25 cellular contexts compared by ENCODE assay signal in genomic region chr12:62540354-62540753, GRCh38.
DNase-seq lines count a peak whose midpoint lies in the region; ATAC-seq, FAIRE-seq and TF ChIP-seq lines count a peak whose summit lies in the region.
"Had no signal": no experiment of that assay in that cellular context is flagged by ENCODE, and none has a peak within 500 bp of the region (broad histone marks: within the 10 kb centered on the region; RNA-seq: fewer than 3 reads in every experiment).

No MANE protein-coding gene starts in this region.

- in situ Hi-C loops in IMR-90 (cut with MboI; ENCODE audit: low sequenced_read_pairs) (no loop called here), K562 (cut with MboI) (no loop called here)

- H3K4me3 ChIP-seq in A549: no peak overlapping the region
- no peak overlapping the region for H3K4me3 ChIP-seq in IMR-90 (ENCODE audit: insufficient read depth, low read depth, low read length)
- H3K4me3 ChIP-seq in K562: no peak overlapping the region
- H3K4me3 ChIP-seq: BLaER1 treated with 17β-estradiol and CSF1 and Interleukin-3, amounts not matched to agents 10 nM and 100 nM; GM12878 had no signal

- H3K79me2 ChIP-seq in K562 (ENCODE audit: control insufficient read depth, insufficient read depth, low read length): no peaks in the 10 kb centered on the region

- H3K9ac ChIP-seq in IMR-90 (ENCODE audit: low read depth, low read length): no peak overlapping the region
- no peak overlapping the region for H3K9ac ChIP-seq in K562 (ENCODE audit: insufficient read depth in 1 of 2, low read depth in 2 of 2, low read length in 2 of 2)
- H3K9ac ChIP-seq: BLaER1 treated with 17β-estradiol and CSF1 and Interleukin-3, amounts not matched to agents 10 nM and 100 nM had no signal

- TF ChIP-seq RAD21 in A549 (conservative IDR thresholded peaks at IDR 0.05 in 1 of 2, IDR thresholded peaks at IDR 0.05 in 1 of 2) (no peak), IMR-90 (IDR thresholded peaks at IDR 0.05; ENCODE audit: low read length) (no peak), K562 (CRISPR knock-in tag; conservative IDR thresholded peaks at IDR 0.05 in 1 of 2, IDR thresholded peaks at IDR 0.05 in 1 of 2) (no peak)

- DNase-seq in activated naive CD8-positive, alpha-beta T cell treated with anti-CD3 and anti-CD28 coated beads for 36 hours: no peak
- DNase-seq in A549 (ENCODE audit: low read depth in 1 of 2, low spot score in 1 of 2) (no peak), IMR-90 (no peak), K562 (ENCODE audit: extremely low read depth in 1 of 4, low spot score in 3 of 4) (no peak), osteocyte (ENCODE audit: extremely low spot score, unreplicated experiment) (no peak)
- DNase-seq: 8988T; AML-193; Caco-2; Calu3; CD4-positive, alpha-beta T cell; CD8-positive, alpha-beta T cell; DND-41; EL; GDM1 had no signal

- dilution Hi-C loops in IMR-90 (cut with HindIII; ENCODE audit: low sequenced_read_pairs, unreplicated experiment): no loop called here

- H3K9me1 ChIP-seq in IMR-90 (ENCODE audit: insufficient read depth, low read length) (0 out of 2 replicates have a peak, but pooled peaks cover 2% of the 10 kb centered on the region), K562 (ENCODE audit: control insufficient read depth, insufficient read depth, low read length) (no peaks in the 10 kb centered on the region)

- no peak overlapping the region for H2BK15ac ChIP-seq in IMR-90 (ENCODE audit: low read depth, low read length)

- no peak overlapping the region for H4K8ac ChIP-seq in IMR-90 (ENCODE audit: low read depth in 2 of 2, low read length in 2 of 2)

- H3K4me2 ChIP-seq in A549 (no peak overlapping the region), IMR-90 (ENCODE audit: low read depth, low read length) (no peak overlapping the region), K562 (ENCODE audit: insufficient read depth, low read length) (no peak overlapping the region)
- H3K4me2 ChIP-seq: BLaER1 treated with 17β-estradiol and CSF1 and Interleukin-3, amounts not matched to agents 10 nM and 100 nM had no signal

- H2AFZ ChIP-seq in IMR-90 (replicated peaks; ENCODE audit: low read length, poor library complexity): no peak overlapping the region
- H2AFZ ChIP-seq in K562 (ENCODE audit: low read depth, low read length): no peak overlapping the region

- no peak overlapping the region for H3K14ac ChIP-seq in IMR-90 (replicated peaks; ENCODE audit: low read depth, low read length)

- POLR2A ChIA-PET in A549 (lab: Yijun Ruan, JAX) (no interaction called here), IMR-90 (lab: Charles Lee; ENCODE audit: unreplicated experiment) (no interaction called here), K562 (lab: Yijun Ruan, JAX) (no interaction called here)

- 86% methylated on average over 2 of the region's 2 CpGs for WGBS in A549 (ENCODE audit: missing lambda C conversion rate)
- WGBS in IMR-90 (ENCODE audit: extremely low coverage in 2 of 2, insufficient read length in 1 of 2), 2 experiments: no CpG with 5 or more reads among the region's 2 CpGs
- 35% methylated on average over 2 of the region's 2 CpGs for WGBS in K562 (ENCODE audit: insufficient coverage, low coverage, missing lambda C conversion rate)

- no peak overlapping the region for H4K5ac ChIP-seq in IMR-90 (ENCODE audit: low read depth, low read length)

- BruUV-seq in IMR-90 (replicated peaks; lab: Mats Ljungman, UMichigan) (no TSS peak), K562 (replicated peaks; lab: Mats Ljungman, UMichigan) (no TSS peak)

- no peak overlapping the region for H2AK9ac ChIP-seq in IMR-90 (replicated peaks; ENCODE audit: low read depth, low read length, poor library complexity)

- no peak overlapping the region for H4K91ac ChIP-seq in IMR-90 (ENCODE audit: insufficient read depth, low read depth, low read length)

- intact Hi-C loops in IMR-90 (cut with micrococcal nuclease) (loop anchor here (2.0 kb wide), 1 partner anchor 18 kb away; no protein-coding TSS in a partner anchor), K562 (cut with micrococcal nuclease) (no loop called here)

- H4K20me1 ChIP-seq in IMR-90 (ENCODE audit: insufficient read depth, low read length) (no peaks in the 10 kb centered on the region), K562 (replicated peaks; ENCODE audit: control insufficient read depth, insufficient read depth, low read length) (no peaks in the 10 kb centered on the region)
- H4K20me1 ChIP-seq: BLaER1 treated with 17β-estradiol and CSF1 and Interleukin-3, amounts not matched to agents 10 nM and 100 nM had no signal

- H3K4me1 Mint-ChIP-seq in activated naive CD8-positive, alpha-beta T cell (ENCODE audit: low read depth): peaks cover 3% of the 10 kb centered on the region
- H3K4me1 Mint-ChIP-seq in activated naive CD8-positive, alpha-beta T cell treated with anti-CD3 and anti-CD28 coated beads for 36 hours: peaks cover 8% of the 10 kb centered on the region
- H3K4me1 Mint-ChIP-seq in osteocyte (ENCODE audit: unreplicated experiment): peaks cover 19% of the 10 kb centered on the region
- H3K4me1 Mint-ChIP-seq: B cell had no signal

- H3K4me1 ChIP-seq in A549: peaks cover 6% of the 10 kb centered on the region; the same call in 2 of the 3 replicates
- H3K4me1 ChIP-seq in IMR-90 (ENCODE audit: control insufficient read depth, insufficient read depth, low read length): peaks cover 2% of the 10 kb centered on the region
- H3K4me1 ChIP-seq in K562 (replicated peaks in 1 of 2; ENCODE audit: control insufficient read depth in 2 of 2, insufficient read depth in 2 of 2, low read length in 2 of 2): no peaks in the 10 kb centered on the region
- H3K4me1 ChIP-seq: Caco-2 had no signal

- H3K4me3 Mint-ChIP-seq in activated naive CD8-positive, alpha-beta T cell: no peak overlapping the region
- H3K4me3 Mint-ChIP-seq in activated naive CD8-positive, alpha-beta T cell treated with anti-CD3 and anti-CD28 coated beads for 36 hours: no peak overlapping the region
- no peak overlapping the region for H3K4me3 Mint-ChIP-seq in osteocyte (ENCODE audit: unreplicated experiment)
- H3K4me3 Mint-ChIP-seq: B cell; CD4-positive, alpha-beta T cell; CD8-positive, alpha-beta T cell had no signal

- H3K27ac ChIP-seq in A549: no peak overlapping the region
- no peak overlapping the region for H3K27ac ChIP-seq in IMR-90 (ENCODE audit: insufficient read depth, low read length)
- no peak overlapping the region for H3K27ac ChIP-seq in K562 (ENCODE audit: extremely low read depth, low read depth, low read length)
- H3K27ac ChIP-seq: BLaER1 treated with 17β-estradiol and CSF1 and Interleukin-3, amounts not matched to agents 10 nM and 100 nM; C4-2B had no signal

- H2BK120ac ChIP-seq in IMR-90 (ENCODE audit: low read depth, low read length): no peak overlapping the region

- no peaks in the 10 kb centered on the region for H3K27me3 Mint-ChIP-seq in activated naive CD8-positive, alpha-beta T cell
- no peaks in the 10 kb centered on the region for H3K27me3 Mint-ChIP-seq in activated naive CD8-positive, alpha-beta T cell treated with anti-CD3 and anti-CD28 coated beads for 36 hours
- no peaks in the 10 kb centered on the region for H3K27me3 Mint-ChIP-seq in osteocyte (ENCODE audit: unreplicated experiment)
- H3K27me3 Mint-ChIP-seq: B cell; CD4-positive, alpha-beta T cell had no signal

- no peak overlapping the region for H3K56ac ChIP-seq in IMR-90 (ENCODE audit: extremely low read depth, insufficient read depth, low read length)

- ATAC-seq in A549: no peak
- ATAC-seq in IMR-90 (ENCODE audit: low read depth): no peak
- no peak for ATAC-seq in K562
- no peak for ATAC-seq in HG02623 (IDR thresholded peaks at IDR 0.05; ENCODE audit: unreplicated experiment)
- ATAC-seq in GM18861 (IDR thresholded peaks at IDR 0.05; ENCODE audit: unreplicated experiment): no peak
- ATAC-seq: CD8-positive, alpha-beta T cell; GM12878 had no signal

- no peak overlapping the region for H2AK5ac ChIP-seq in IMR-90 (ENCODE audit: low read depth, low read length)

- H3K4ac ChIP-seq in IMR-90 (ENCODE audit: low read depth, low read length): no peak overlapping the region

- H3K18ac ChIP-seq in IMR-90 (ENCODE audit: low read depth, low read length): no peak overlapping the region

- no peaks in the 10 kb centered on the region for H3K9me3 Mint-ChIP-seq in activated naive CD8-positive, alpha-beta T cell (ENCODE audit: low read depth)
- H3K9me3 Mint-ChIP-seq in activated naive CD8-positive, alpha-beta T cell treated with anti-CD3 and anti-CD28 coated beads for 36 hours: no peaks in the 10 kb centered on the region
- no peaks in the 10 kb centered on the region for H3K9me3 Mint-ChIP-seq in osteocyte (ENCODE audit: unreplicated experiment)
- H3K9me3 Mint-ChIP-seq: CD4-positive, alpha-beta T cell; CD8-positive, alpha-beta T cell had no signal

- no peak overlapping the region for H2BK20ac ChIP-seq in IMR-90 (ENCODE audit: low read depth, low read length)

- H3K79me1 ChIP-seq in IMR-90 (ENCODE audit: low read depth in 1 of 2, low read length in 2 of 2): peaks cover 3 to 4% of the 10 kb centered on the region in 2 experiments; a peak in 2 of 4 replicates

- FAIRE-seq in A549 (lab: Jason Lieb, UNC) (no peak), K562 (lab: Jason Lieb, UNC) (no peak)
- FAIRE-seq: D721Med, GM12878, GM12892, GM18507, GM19239 had no signal

- H3K36me3 ChIP-seq in IMR-90 (ENCODE audit: control insufficient read depth, insufficient read depth, low read length) (peaks cover 20% of the 10 kb centered on the region), K562 (ENCODE audit: control insufficient read depth, insufficient read depth, low read length) (peaks cover 34% of the 10 kb centered on the region)

- CTCF ChIA-PET in A549 (lab: Yijun Ruan, JAX): no interaction called here
- CTCF ChIA-PET in IMR-90 (lab: Yijun Ruan, JAX): no interaction called here
- CTCF ChIA-PET in K562 (lab: Yijun Ruan, JAX; ENCODE audit: low intra/inter-chr PET ratio): no interaction called here

- H3K36me3 Mint-ChIP-seq in activated naive CD8-positive, alpha-beta T cell: peaks cover 5% of the 10 kb centered on the region
- peaks cover 6% of the 10 kb centered on the region for H3K36me3 Mint-ChIP-seq in activated naive CD8-positive, alpha-beta T cell treated with anti-CD3 and anti-CD28 coated beads for 36 hours
- H3K36me3 Mint-ChIP-seq in osteocyte (ENCODE audit: unreplicated experiment): peaks cover 22% of the 10 kb centered on the region

- H3K9me3 ChIP-seq in A549 (no peaks in the 10 kb centered on the region), IMR-90 (ENCODE audit: control insufficient read depth, insufficient read depth, low read length) (no peaks in the 10 kb centered on the region), K562 (replicated peaks; ENCODE audit: control insufficient read depth, insufficient read depth, low read depth, low read length) (no peaks in the 10 kb centered on the region)
- H3K9me3 ChIP-seq: BLaER1 treated with 17β-estradiol and CSF1 and Interleukin-3, amounts not matched to agents 10 nM and 100 nM; Caco-2 had no signal

- H3K23ac ChIP-seq in IMR-90 (ENCODE audit: low read depth, low read length): no peak overlapping the region

- TF ChIP-seq POLR2A in A549 (IDR thresholded peaks at IDR 0.05; ENCODE audit: low read length) (no peak), IMR-90 (IDR thresholded peaks at IDR 0.05; ENCODE audit: low read depth, low read length) (no peak), K562 (conservative IDR thresholded peaks at IDR 0.05) (no peak)

- TF ChIP-seq CTCF in A549 (IDR thresholded peaks at IDR 0.05) (no peak), IMR-90 (conservative IDR thresholded peaks at IDR 0.05; ENCODE audit: low read depth, low read length) (no peak), K562 (IDR thresholded peaks at IDR 0.05 in 2 of 3, conservative IDR thresholded peaks at IDR 0.05 in 1 of 3; ENCODE audit: insufficient read depth in 2 of 3, low read depth in 1 of 3, low read length in 3 of 3) (no peak), osteocyte (IDR thresholded peaks at IDR 0.05) (no peak)

- H3K27ac Mint-ChIP-seq in activated naive CD8-positive, alpha-beta T cell: peak overlapping the region; percentile 2
- H3K27ac Mint-ChIP-seq in activated naive CD8-positive, alpha-beta T cell treated with anti-CD3 and anti-CD28 coated beads for 36 hours: no peak overlapping the region
- H3K27ac Mint-ChIP-seq in osteocyte (ENCODE audit: unreplicated experiment): no peak overlapping the region
- H3K27ac Mint-ChIP-seq: B cell; CD4-positive, alpha-beta T cell; CD8-positive, alpha-beta T cell had no signal

- H2BK5ac ChIP-seq in IMR-90 (ENCODE audit: low read depth, low read length, poor library complexity, severe bottlenecking): no peak overlapping the region

- H3K27me3 ChIP-seq in IMR-90 (ENCODE audit: control insufficient read depth, insufficient read depth, low read length): no peaks in the 10 kb centered on the region
- H3K27me3 ChIP-seq in K562 (ENCODE audit: control insufficient read depth in 2 of 2, insufficient read depth in 2 of 2, low read length in 2 of 2): no peaks in the 10 kb centered on the region
- H3K27me3 ChIP-seq: BLaER1 treated with 17β-estradiol and CSF1 and Interleukin-3, amounts not matched to agents 10 nM and 100 nM had no signal

- TF ChIP-seq EP300 in A549 (IDR thresholded peaks at IDR 0.05) (no peak), K562 (IDR thresholded peaks at IDR 0.05; ENCODE audit: low read length) (no peak)
